In the genomic region with DNA sequence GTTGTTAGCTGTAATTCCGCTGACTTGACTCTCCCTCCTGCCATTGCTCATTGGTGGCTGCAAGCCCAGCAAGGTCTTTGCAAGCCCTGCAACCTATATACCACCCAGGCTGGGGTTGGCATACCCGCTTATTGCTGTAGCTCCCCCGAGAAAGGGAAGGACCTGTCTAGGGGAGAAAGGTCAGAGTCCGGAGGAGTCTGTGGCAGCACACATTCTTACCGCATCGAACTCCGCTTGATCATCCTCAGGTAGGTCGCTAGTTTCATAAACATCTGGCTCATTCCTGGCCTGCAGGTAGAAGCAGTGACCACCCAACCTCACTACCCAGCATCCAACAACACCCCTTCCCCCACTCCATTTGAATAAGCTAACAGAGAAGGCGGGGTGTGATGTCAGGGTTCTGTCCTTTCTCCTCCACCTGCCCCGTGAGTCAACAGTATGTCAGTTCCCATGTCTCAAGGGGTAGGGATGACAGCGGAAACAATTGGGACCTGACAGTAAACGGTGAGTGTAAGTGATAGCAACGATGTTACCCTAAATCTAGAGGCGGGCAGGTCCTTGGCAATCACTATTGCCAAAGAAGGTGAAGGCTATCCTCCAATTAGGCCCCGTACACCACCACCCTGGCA, we compare ENCODE assay signal across 8 cellular contexts. TPM values are rescaled to one million over a fixed set of nuclear protein-coding genes. Genes with fewer than 3 reads are reported as not detected.
A peak's percentile ranks its signal among the peaks of the same experiment; 100 is the strongest.
DNase-seq lines count a peak whose midpoint lies in the region; TF ChIP-seq lines count a peak whose summit lies in the region.

No MANE protein-coding gene starts in this region.

- 67% methylated on average over 15 of the region's 15 CpGs for WGBS in smooth muscle cell (ENCODE audit: low lambda C conversion rate)

- H3K9me3 ChIP-seq in SJSA1 (replicated peaks), result no peaks in the 10 kb centered on the region
- H3K9me3 ChIP-seq in smooth muscle cell (replicated peaks; ENCODE audit: low read depth), result no peaks in the 10 kb centered on the region

- H3K36me3 ChIP-seq in SJSA1 (peaks cover 55% of the 10 kb centered on the region), smooth muscle cell (ENCODE audit: low read depth) (no peaks in the 10 kb centered on the region)

- peak overlapping the region; percentile 73 for H3K4me3 ChIP-seq in SJSA1
- peak overlapping the region; percentile 86 for H3K4me3 ChIP-seq in smooth muscle cell

- H3K27ac ChIP-seq in SJSA1 (peak overlapping the region; percentile 84), smooth muscle cell (ENCODE audit: low read depth) (peak overlapping the region; percentile 78)

- H3K79me2 ChIP-seq in smooth muscle cell (ENCODE audit: low read depth), result peaks cover 46% of the 10 kb centered on the region

- no peak overlapping the region for H2AFZ ChIP-seq in smooth muscle cell (ENCODE audit: low read depth)

- H3K27me3 ChIP-seq in SJSA1 (replicated peaks) (0 out of 2 replicates have a peak, but pooled peaks cover 2% of the 10 kb centered on the region), smooth muscle cell (ENCODE audit: low read depth) (peaks cover 12% of the 10 kb centered on the region)

- DNase-seq in NCI-H146 (lab: John Stamatoyannopoulos, UW) (peak; percentile 34), NCI-H146 treated with DMSO at 0.1 percent for 48 hours (lab: John Stamatoyannopoulos, UW; ENCODE audit: unreplicated experiment) (no peak), SJSA1 (ENCODE audit: low read depth in 1 of 2, low spot score in 2 of 2) (no peak), glomerular visceral epithelial cell (ENCODE audit: extremely low spot score) (peak; percentile 12), smooth muscle cell (lab: John Stamatoyannopoulos, UW; ENCODE audit: unreplicated experiment) (no peak), NCI-H187 (lab: John Stamatoyannopoulos, UW) (no peak), NCI-H2196 (lab: John Stamatoyannopoulos, UW; ENCODE audit: unreplicated experiment) (no peak), NCI-H1092 (lab: John Stamatoyannopoulos, UW) (no peak)

- peak overlapping the region; percentile 88 for H3K4me2 ChIP-seq in smooth muscle cell

- no peak for TF ChIP-seq CTCF in smooth muscle cell (IDR thresholded peaks at IDR 0.05; ENCODE audit: borderline replicate concordance, insufficient read depth, poor library complexity, severe bottlenecking)

- H3K4me1 ChIP-seq in SJSA1 (replicated peaks) (peaks cover 43% of the 10 kb centered on the region), smooth muscle cell (ENCODE audit: low read depth) (peaks cover 21% of the 10 kb centered on the region)

- peak overlapping the region; percentile 99 for H3K9ac ChIP-seq in smooth muscle cell (ENCODE audit: low read depth)

- peaks cover 5% of the 10 kb centered on the region for H3F3A ChIP-seq in smooth muscle cell (ENCODE audit: low read depth)

- peaks cover 40% of the 10 kb centered on the region for H4K20me1 ChIP-seq in smooth muscle cell (ENCODE audit: low read depth)

RNA-seq across cellular contexts. Expression of a gene that starts 1.1 kb away (rescaled TPM):
- 3,855 and 4,325 TPM in 2 replicates for total RNA-seq in SJSA1 (2014; rRNA removed; shearing (Covaris generic))
- 88.0 and 107 TPM in 2 replicates for total RNA-seq in smooth muscle cell
- 119 and 127 TPM in 2 replicates for polyA plus RNA-seq in smooth muscle cell

RNA-seq across cellular contexts. Expression of a gene that starts 3.9 kb away (rescaled TPM):
- 2.1 and 2.8 TPM in 2 replicates for total RNA-seq in SJSA1 (2014; rRNA removed; shearing (Covaris generic))
- 2.2 and 2.8 TPM in 2 replicates for total RNA-seq in smooth muscle cell
- polyA plus RNA-seq in smooth muscle cell, result 0.34 and 0.53 TPM in 2 replicates

RNA-seq across cellular contexts. Expression of a gene that starts 23.3 kb away (rescaled TPM):
- 63.3 and 70.5 TPM in 2 replicates for total RNA-seq in SJSA1 (2014; rRNA removed; shearing (Covaris generic))
- 3.7 and 9.1 TPM in 2 replicates for total RNA-seq in smooth muscle cell
- 11.7 and 18.4 TPM in 2 replicates for polyA plus RNA-seq in smooth muscle cell

RNA-seq across cellular contexts. Expression of a gene that starts 25.6 kb away (rescaled TPM):
- 564 and 686 TPM in 2 replicates for total RNA-seq in SJSA1 (2014; rRNA removed; shearing (Covaris generic))
- total RNA-seq in smooth muscle cell, result 25.8 and 28.4 TPM in 2 replicates
- polyA plus RNA-seq in smooth muscle cell, result 27.8 and 43.5 TPM in 2 replicates

RNA-seq across cellular contexts. Expression of a gene that starts 45.1 kb away (rescaled TPM):
- 544 and 654 TPM in 2 replicates for total RNA-seq in SJSA1 (2014; rRNA removed; shearing (Covaris generic))
- total RNA-seq in smooth muscle cell, result 39.5 and 53.8 TPM in 2 replicates
- 33.3 and 41.1 TPM in 2 replicates for polyA plus RNA-seq in smooth muscle cell

Comparison
In these comparisons a context has a peak if more than half of its experiments do, and no peak if none do; other contexts are left out.
1. DNase-seq: peak in NCI-H146 (single experiment) and glomerular visceral epithelial cell (single experiment); none in NCI-H146 treated with DMSO at 0.1 percent for 48 hours (single experiment), SJSA1 (0 of 2), smooth muscle cell (single experiment), NCI-H187 (0 of 2), NCI-H2196 (single experiment) and NCI-H1092 (single experiment).
2. RNA of a gene that starts 1.1 kb away (total RNA-seq): 3,855 to 4,325 TPM in SJSA1; 88.0 to 107 TPM in smooth muscle cell; every median in the first group is over 10 times any median in the second.